29 cellular contexts compared by ENCODE assay signal in the genomic region with DNA sequence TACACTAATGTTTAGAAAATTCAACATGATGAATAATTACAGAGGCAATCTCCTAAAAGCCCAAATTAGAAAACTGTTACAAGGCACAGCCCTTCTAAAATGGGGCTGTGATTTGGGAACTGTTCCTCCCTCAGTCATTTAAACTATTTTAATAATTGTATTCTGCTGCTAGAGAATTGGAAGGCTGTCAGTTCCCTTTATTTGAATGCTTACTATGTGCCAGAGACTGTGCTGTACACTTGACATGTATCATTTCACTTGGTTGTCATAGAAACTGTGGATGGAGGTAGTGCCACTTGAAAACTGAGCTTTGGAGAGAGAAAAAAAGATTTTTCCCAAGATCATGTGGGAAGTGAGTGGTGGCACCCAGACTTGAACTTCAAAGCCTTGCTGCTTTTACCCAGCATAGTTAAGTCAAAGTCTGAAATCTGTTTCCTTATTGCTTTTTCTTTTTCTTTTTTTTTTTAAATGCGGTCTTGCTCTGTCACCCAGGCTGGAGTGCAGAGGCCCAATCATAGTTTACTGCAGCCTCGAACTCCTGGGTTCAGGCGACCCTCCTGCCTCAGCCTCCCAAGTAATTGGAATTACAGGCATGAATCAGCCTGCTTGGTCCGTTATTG.
"Had no signal": no experiment of that assay in that cellular context is flagged by ENCODE, and none has a peak within 500 bp of the region (broad histone marks: within the 10 kb centered on the region; RNA-seq: fewer than 3 reads in every experiment).

No MANE protein-coding gene starts in this region.

- H3K27ac Mint-ChIP-seq: activated naive CD8-positive, alpha-beta T cell treated with anti-CD3 and anti-CD28 coated beads for 36 hours; immature natural killer cell; natural killer cell treated with Interleukin-12 subunit alpha and Interleukin-12 subunit beta and Interleukin-15 and Interleukin-18, amount 100 ng/mL, for 72 hours; stimulated activated memory B cell treated with anti-CD40 and anti-IgM and Interleukin-4, amounts not matched to agents 10 μg/mL and 1 μg/mL and 100 μg/mL, for 72 hours had no signal

- H3K36me3 ChIP-seq: adrenal gland, suprapubic skin had no signal

- H3K4me3 Mint-ChIP-seq: activated naive CD8-positive, alpha-beta T cell treated with anti-CD3 and anti-CD28 coated beads for 36 hours; immature natural killer cell; natural killer cell treated with Interleukin-12 subunit alpha and Interleukin-12 subunit beta and Interleukin-15 and Interleukin-18, amount 100 ng/mL, for 72 hours; stimulated activated memory B cell treated with anti-CD40 and anti-IgM and Interleukin-4, amounts not matched to agents 10 μg/mL and 1 μg/mL and 100 μg/mL, for 72 hours had no signal

- H3K27me3 ChIP-seq: adrenal gland, body of pancreas, heart left ventricle, sigmoid colon, suprapubic skin, tibial artery had no signal

- H3K9me3 Mint-ChIP-seq: activated naive CD8-positive, alpha-beta T cell treated with anti-CD3 and anti-CD28 coated beads for 36 hours; immature natural killer cell; natural killer cell treated with Interleukin-12 subunit alpha and Interleukin-12 subunit beta and Interleukin-15 and Interleukin-18, amount 100 ng/mL, for 72 hours; stimulated activated memory B cell treated with anti-CD40 and anti-IgM and Interleukin-4, amounts not matched to agents 10 μg/mL and 1 μg/mL and 100 μg/mL, for 72 hours had no signal

- H3K4me1 ChIP-seq: suprapubic skin had no signal

- H3K4me3 ChIP-seq: adrenal gland, body of pancreas, heart left ventricle, lower lobe of right lung, sigmoid colon, smooth muscle cell, suprapubic skin, tibial artery had no signal

- DNase-seq: activated CD4-positive, alpha-beta T cell treated with anti-CD3 and anti-CD28 coated beads for 4 hours; activated CD4-positive, alpha-beta T cell treated with anti-CD3 and anti-CD28 coated beads, Interleukin-2, amount 50 U/mL, for 4 hours; activated CD4-positive, CD25-positive, alpha-beta regulatory T cell; activated effector memory CD4-positive, alpha-beta T cell treated with Interleukin-2 at 50 U/mL for 16 hours; activated naive CD4-positive, alpha-beta T cell treated with Interleukin-2 at 50 U/mL for 16 hours; activated naive CD8-positive, alpha-beta T cell treated with anti-CD3 and anti-CD28 coated beads for 36 hours; activated T-cell treated with anti-CD3 and anti-CD28 coated beads for 4 hours; adrenal gland; aorta; body of pancreas; cortex of kidney; foreskin fibroblast; heart left ventricle; hypothalamus; immature natural killer cell; kidney; lower lobe of right lung; mesenchymal stem cell; retina; sigmoid colon; stimulated activated CD4-positive, alpha-beta T cell treated with anti-CD3 and anti-CD28 coated beads, Interleukin-1b, Interleukin-23, amount 100 ng/mL, for 48 hours; stimulated activated CD4-positive, alpha-beta T cell treated with anti-CD3 and anti-CD28 coated beads, Interleukin-4, amount 100 ng/mL, for 4 hours; stimulated activated CD8-positive, alpha-beta memory T cell treated with anti-CD3 and anti-CD28 coated beads, Interleukin-4, amount 100 ng/mL, for 48 hours; tibial artery had no signal

- H3K36me3 Mint-ChIP-seq: natural killer cell treated with Interleukin-12 subunit alpha and Interleukin-12 subunit beta and Interleukin-15 and Interleukin-18, amount 100 ng/mL, for 72 hours had no signal

- H3K9me3 ChIP-seq: adrenal gland, body of pancreas, heart left ventricle, lower lobe of right lung, sigmoid colon, suprapubic skin, tibial artery had no signal

- H3K27me3 Mint-ChIP-seq: activated naive CD8-positive, alpha-beta T cell treated with anti-CD3 and anti-CD28 coated beads for 36 hours; natural killer cell treated with Interleukin-12 subunit alpha and Interleukin-12 subunit beta and Interleukin-15 and Interleukin-18, amount 100 ng/mL, for 72 hours; stimulated activated memory B cell treated with anti-CD40 and anti-IgM and Interleukin-4, amounts not matched to agents 10 μg/mL and 1 μg/mL and 100 μg/mL, for 72 hours had no signal

- H3K27ac ChIP-seq: adrenal gland, body of pancreas, lower lobe of right lung, sigmoid colon, suprapubic skin, tibial artery had no signal

- ATAC-seq: body of pancreas; esophagus mucosa; lower lobe of right lung; natural killer cell treated with Interleukin-12 subunit alpha and Interleukin-12 subunit beta and Interleukin-15 and Interleukin-18, amount 100 ng/mL, for 72 hours; stimulated activated memory B cell treated with anti-CD40 and anti-IgM and Interleukin-4, amounts not matched to agents 10 μg/mL and 1 μg/mL and 100 μg/mL, for 72 hours had no signal
